In genomic region chr15:52021128-52021671, GRCh38 we compare ENCODE assay signal across 8 cellular contexts. TPM values are rescaled to one million over a fixed set of nuclear protein-coding genes. Genes with fewer than 3 reads are reported as not detected.
DNase-seq lines count a peak whose midpoint lies in the region; ATAC-seq, FAIRE-seq and TF ChIP-seq lines count a peak whose summit lies in the region.

No MANE protein-coding gene starts in this region.

- dilution Hi-C loops in keratinocyte (cut with MboI; ENCODE audit: extremely low pct_ligation_motif_present, low sequenced_read_pairs), result no loop called here

- TF ChIP-seq CTCF in brain (conservative IDR thresholded peaks at IDR 0.05) (no peak), keratinocyte (optimal IDR thresholded peaks at IDR 0.05 in 1 of 3, IDR thresholded peaks at IDR 0.05 in 1 of 3, conservative IDR thresholded peaks at IDR 0.05 in 1 of 3; ENCODE audit: extremely low read depth in 1 of 3, insufficient read depth in 2 of 3, low read length in 3 of 3) (no peak)

- peaks cover 41% of the 10 kb centered on the region for H3K4me1 Mint-ChIP-seq in brain

- no peaks in the 10 kb centered on the region for H3K9me3 ChIP-seq in keratinocyte (ENCODE audit: control insufficient read depth, low read depth, low read length)

- H3K36me3 Mint-ChIP-seq in brain, result peaks cover 27% of the 10 kb centered on the region

- H3K9me3 Mint-ChIP-seq in brain, result peaks cover 0 to 7% (median 0%) of the 10 kb centered on the region in 5 experiments

- peak overlapping the region; percentile 100 for H3K9ac ChIP-seq in keratinocyte (ENCODE audit: control insufficient read depth, extremely low read depth, insufficient read depth, low read length)

- H3K27me3 ChIP-seq in keratinocyte (ENCODE audit: control insufficient read depth, extremely low read depth, insufficient read depth, low read length), result no peaks in the 10 kb centered on the region

- FAIRE-seq in keratinocyte (lab: Jason Lieb, UNC), result no peak

- DNase-seq in Daoy (ENCODE audit: low read depth) (peak; percentile 97), HUDEP-2 (lab: John Stamatoyannopoulos, UW; ENCODE audit: unreplicated experiment in 76 of 76) (peak in 51 of 76 experiments; percentile 4 to 74 (median 31)), T1000 (lab: John Stamatoyannopoulos, UW) (peak; percentile 40), keratinocyte (ENCODE audit: low read depth, low spot score) (peak; percentile 79), SK-N-DZ (ENCODE audit: low spot score) (no peak)
- DNase-seq in stimulated activated CD4-positive, alpha-beta T cell treated with anti-CD3 and anti-CD28 coated beads, Interleukin-1b, Interleukin-23, amount 100 ng/mL, for 4 hours (ENCODE audit: low read depth in 2 of 2), result peak; percentile 39 to 62

- peaks cover 64% of the 10 kb centered on the region for H3K79me2 ChIP-seq in keratinocyte (ENCODE audit: control insufficient read depth, insufficient read depth, low read length)

- peak overlapping the region; percentile 55 to 100 (median 100) for H3K4me3 ChIP-seq in keratinocyte (ENCODE audit: control insufficient read depth in 2 of 3, extremely low read depth in 1 of 3, insufficient read depth in 2 of 3, low read depth in 1 of 3, low read length in 3 of 3)

- peaks cover 36% of the 10 kb centered on the region for H3K4me1 ChIP-seq in keratinocyte (ENCODE audit: control insufficient read depth, extremely low read depth, insufficient read depth, low read length)

- peak overlapping the region; percentile 98 for H3K4me2 ChIP-seq in keratinocyte (ENCODE audit: control insufficient read depth, extremely low read depth, insufficient read depth, low read depth, low read length)

- ATAC-seq in GM21576 (IDR thresholded peaks at IDR 0.05; ENCODE audit: unreplicated experiment), result no peak

- peaks cover 11% of the 10 kb centered on the region for H4K20me1 ChIP-seq in keratinocyte (ENCODE audit: control insufficient read depth, extremely low read depth, insufficient read depth, low read length)

- no peaks in the 10 kb centered on the region for H3K9me1 ChIP-seq in keratinocyte (ENCODE audit: control insufficient read depth, extremely low read depth, insufficient read depth, low read length)

- H3K36me3 ChIP-seq in keratinocyte (ENCODE audit: control insufficient read depth in 2 of 2, extremely low read depth in 1 of 2, insufficient read depth in 2 of 2, low read length in 2 of 2), result peaks cover 0 to 9% of the 10 kb centered on the region in 2 experiments

- peak overlapping the region; percentile 89 to 98 (median 93) for H3K4me3 Mint-ChIP-seq in brain

- peaks cover 13% of the 10 kb centered on the region for H3K27me3 Mint-ChIP-seq in brain

- no peak overlapping the region for H2AFZ ChIP-seq in keratinocyte (ENCODE audit: control insufficient read depth, low read length)

- H3K27ac Mint-ChIP-seq in brain, result peak overlapping the region; percentile 64 to 100 (median 98)

- peak overlapping the region; percentile 100 for H3K27ac ChIP-seq in keratinocyte (ENCODE audit: control insufficient read depth, insufficient read depth, low read length)

RNA-seq across cellular contexts. Expression of gene MAPK6, which starts 2.2 kb away (rescaled TPM):
- total RNA-seq in Daoy (2014; rRNA removed; shearing (Covaris generic)), result 113 and 119 TPM in 2 replicates
- polyA plus RNA-seq in brain (ENCODE audit: insufficient read depth, low read depth, low replicate concordance) (11.0 TPM), keratinocyte (48.5 to 103 TPM (median 83.7 TPM) in 3 replicates)
- polyA plus RNA-seq in keratinocyte (2011; ENCODE audit: low read depth), result 62.6 TPM
- polyA plus RNA-seq in keratinocyte (2011; cell fraction: cytosol; rRNA removed), result 45.1 and 95.3 TPM in 2 replicates
- polyA plus RNA-seq in keratinocyte (2011; cell fraction: nucleus; rRNA removed), result 60.9 and 65.9 TPM in 2 replicates
- 51.7 and 70.9 TPM in 2 replicates for polyA plus RNA-seq in keratinocyte (2012; ENCODE audit: low replicate concordance)
- polyA minus RNA-seq in keratinocyte, result 37.4 to 119 TPM (median 85.6 TPM) in 3 replicates
- 57.6 TPM for polyA minus RNA-seq in keratinocyte (2011; cell fraction: cytosol; rRNA and poly(A)+ RNA removed)
- 50.3 and 105 TPM in 2 replicates for polyA minus RNA-seq in keratinocyte (2011; cell fraction: nucleus; rRNA and poly(A)+ RNA removed)
- 41.8 and 47.4 TPM in 2 replicates for polyA plus RNA-seq in SK-N-DZ (2014; cell fraction: cytosol; rRNA removed)
- 16.2 and 16.5 TPM in 2 replicates for polyA plus RNA-seq in SK-N-DZ (2014; cell fraction: nucleus; rRNA removed)

RNA-seq across cellular contexts. Expression of gene LEO1, which starts 49.6 kb away (rescaled TPM):
- 126 and 151 TPM in 2 replicates for total RNA-seq in Daoy (2014; rRNA removed; shearing (Covaris generic))
- 8.7 TPM for polyA plus RNA-seq in brain (ENCODE audit: insufficient read depth, low read depth, low replicate concordance)
- 6.3 to 12.5 TPM (median 12.2 TPM) in 3 replicates for polyA plus RNA-seq in keratinocyte
- polyA plus RNA-seq in keratinocyte (2011; ENCODE audit: low read depth), result 51.1 TPM
- polyA plus RNA-seq in keratinocyte (2011; cell fraction: cytosol; rRNA removed), result 6.8 and 7.9 TPM in 2 replicates
- 10.6 and 15.7 TPM in 2 replicates for polyA plus RNA-seq in keratinocyte (2011; cell fraction: nucleus; rRNA removed)
- polyA plus RNA-seq in keratinocyte (2012; ENCODE audit: low replicate concordance), result 23.6 and 27.2 TPM in 2 replicates
- 1.8 to 10.7 TPM (median 3.3 TPM) in 3 replicates for polyA minus RNA-seq in keratinocyte
- 1.2 TPM for polyA minus RNA-seq in keratinocyte (2011; cell fraction: cytosol; rRNA and poly(A)+ RNA removed)
- 4.2 and 7.4 TPM in 2 replicates for polyA minus RNA-seq in keratinocyte (2011; cell fraction: nucleus; rRNA and poly(A)+ RNA removed)
- polyA plus RNA-seq in SK-N-DZ (2014; cell fraction: cytosol; rRNA removed), result 35.2 and 38.3 TPM in 2 replicates
- 21.0 and 23.0 TPM in 2 replicates for polyA plus RNA-seq in SK-N-DZ (2014; cell fraction: nucleus; rRNA removed)
